12 cellular contexts compared by ENCODE assay signal in genomic region chr19:19445911-19446361, GRCh38. TPM values are rescaled to one million over a fixed set of nuclear protein-coding genes. Genes with fewer than 3 reads are reported as not detected.
DNase-seq lines count a peak whose midpoint lies in the region; ATAC-seq and TF ChIP-seq lines count a peak whose summit lies in the region.
"Had no signal": no experiment of that assay in that cellular context is flagged by ENCODE, and none has a peak within 500 bp of the region (broad histone marks: within the 10 kb centered on the region; RNA-seq: fewer than 3 reads in every experiment).

No MANE protein-coding gene starts in this region.

- peaks cover 39% of the 10 kb centered on the region for H3K36me3 Mint-ChIP-seq in activated naive CD4-positive, alpha-beta T cell treated with anti-CD3 and anti-CD28 coated beads, Interleukin-2, amount 10 ng/mL, durations not matched to agents 7 days and 5 days
- H3K36me3 Mint-ChIP-seq in chondrocyte (ENCODE audit: low read depth) = no peaks in the 10 kb centered on the region

- no peaks in the 10 kb centered on the region for H3K9me3 ChIP-seq in SJCRH30 (replicated peaks)
- H3K9me3 ChIP-seq: Peyer's patch, vagina had no signal

- CTCF ChIA-PET in activated naive CD4-positive, alpha-beta T cell treated with anti-CD3 and anti-CD28 coated beads, Interleukin-2, amount 10 ng/mL, durations not matched to agents 7 days and 5 days (lab: Charles Lee) = no interaction called here

- no peaks in the 10 kb centered on the region for H3K27me3 ChIP-seq in SJCRH30
- H3K27me3 ChIP-seq: Peyer's patch, vagina had no signal

- no peak overlapping the region for H3K27ac ChIP-seq in SJCRH30
- H3K27ac ChIP-seq: vagina had no signal

- H3K9me3 Mint-ChIP-seq in activated naive CD4-positive, alpha-beta T cell treated with anti-CD3 and anti-CD28 coated beads, Interleukin-2, amount 10 ng/mL, durations not matched to agents 7 days and 5 days = peaks cover 2% of the 10 kb centered on the region
- no peaks in the 10 kb centered on the region for H3K9me3 Mint-ChIP-seq in chondrocyte (ENCODE audit: low read depth)

- peaks cover 75% of the 10 kb centered on the region for H3K4me1 Mint-ChIP-seq in activated naive CD4-positive, alpha-beta T cell treated with anti-CD3 and anti-CD28 coated beads, Interleukin-2, amount 10 ng/mL, durations not matched to agents 7 days and 5 days
- H3K4me1 Mint-ChIP-seq in chondrocyte (ENCODE audit: low read depth) = peaks cover 31% of the 10 kb centered on the region

- H3K4me3 ChIP-seq in SJCRH30 = no peak overlapping the region
- H3K4me3 ChIP-seq: coronary artery, Peyer's patch, vagina had no signal

- H3K36me3 ChIP-seq in SJCRH30 = peaks cover 10% of the 10 kb centered on the region; the same call in 1 of the 2 replicates
- H3K36me3 ChIP-seq: Peyer's patch, vagina had no signal

- DNase-seq in activated naive CD4-positive, alpha-beta T cell treated with anti-CD3 and anti-CD28 coated beads, Interleukin-2, amount 10 ng/mL, durations not matched to agents 7 days and 5 days = no peak
- DNase-seq in activated naive CD4-positive, alpha-beta T cell (lab: John Stamatoyannopoulos, UW) = no peak
- DNase-seq in M059J (ENCODE audit: low read depth) (peak; percentile 51), chondrocyte (ENCODE audit: low spot score) (peak; percentile 29), SJCRH30 (no peak), dermis blood vessel endothelial cell (no peak)
- DNase-seq: stimulated activated CD4-positive, alpha-beta T cell treated with anti-CD3 and anti-CD28 coated beads, Interleukin-4, amount 100 ng/mL, for 4 hours had no signal

- peak overlapping the region; percentile 90 for H3K27ac Mint-ChIP-seq in activated naive CD4-positive, alpha-beta T cell treated with anti-CD3 and anti-CD28 coated beads, Interleukin-2, amount 10 ng/mL, durations not matched to agents 7 days and 5 days
- H3K27ac Mint-ChIP-seq in chondrocyte (ENCODE audit: unreplicated experiment) = peak overlapping the region; percentile 53

- no peak for TF ChIP-seq CTCF in chondrocyte (IDR thresholded peaks at IDR 0.05)

- H3K27me3 Mint-ChIP-seq in activated naive CD4-positive, alpha-beta T cell treated with anti-CD3 and anti-CD28 coated beads, Interleukin-2, amount 10 ng/mL, durations not matched to agents 7 days and 5 days = no peaks in the 10 kb centered on the region
- no peaks in the 10 kb centered on the region for H3K27me3 Mint-ChIP-seq in chondrocyte (ENCODE audit: low read depth)

- ATAC-seq in HG02938 (IDR thresholded peaks at IDR 0.05; ENCODE audit: unreplicated experiment) (no peak), GM21360 (IDR thresholded peaks at IDR 0.05; ENCODE audit: unreplicated experiment) (no peak)

- H3K4me1 ChIP-seq in SJCRH30 = no peaks in the 10 kb centered on the region

- peak overlapping the region; percentile 49 for H3K4me3 Mint-ChIP-seq in activated naive CD4-positive, alpha-beta T cell treated with anti-CD3 and anti-CD28 coated beads, Interleukin-2, amount 10 ng/mL, durations not matched to agents 7 days and 5 days
- no peak overlapping the region for H3K4me3 Mint-ChIP-seq in chondrocyte (ENCODE audit: unreplicated experiment)

RNA-seq across cellular contexts. Expression of gene GATAD2A, which starts 40.5 kb away (rescaled TPM):
- total RNA-seq in M059J (2014; rRNA removed; shearing (Covaris generic)) = 18.3 and 48.7 TPM in 2 replicates
- total RNA-seq in chondrocyte (68.9 to 83.7 TPM (median 82.6 TPM) in 3 replicates), dermis blood vessel endothelial cell (47.0 and 104 TPM in 2 replicates)
- 99.6 and 101 TPM in 2 replicates for total RNA-seq in SJCRH30 (2014; rRNA removed; shearing (Covaris generic))

Comparison
In these comparisons a context has a peak if more than half of its experiments do, and no peak if none do; other contexts are left out.
1. DNase-seq: peak in M059J (single experiment) and chondrocyte (single experiment); none in activated naive CD4-positive, alpha-beta T cell treated with anti-CD3 and anti-CD28 coated beads, Interleukin-2, amount 10 ng/mL, durations not matched to agents 7 days and 5 days (single experiment), activated naive CD4-positive, alpha-beta T cell (0 of 4), SJCRH30 (0 of 2) and dermis blood vessel endothelial cell (single experiment).